ENCODE assay signal across 8 cellular contexts in the genomic region with DNA sequence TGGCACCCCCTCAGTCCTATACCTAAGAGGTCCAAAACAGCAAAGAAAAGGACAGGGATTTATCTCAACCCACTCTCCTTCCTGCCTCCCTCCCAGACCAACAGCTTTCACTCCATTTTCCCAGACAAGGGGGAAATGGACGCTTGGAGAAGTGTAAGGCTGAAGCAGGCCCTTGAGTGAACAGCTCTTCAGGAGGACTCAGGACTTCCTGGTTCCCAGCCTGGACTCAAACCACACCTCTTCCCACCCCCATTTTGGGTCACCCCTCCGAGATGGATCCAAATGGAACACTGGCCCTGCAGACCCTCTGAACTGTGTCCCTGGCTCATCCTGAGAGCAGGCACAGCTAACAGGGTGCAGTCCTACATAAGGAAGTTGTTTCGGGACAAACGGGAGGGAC. TPM values are rescaled to one million over a fixed set of nuclear protein-coding genes. Genes with fewer than 3 reads are reported as not detected.
DNase-seq lines count a peak whose midpoint lies in the region; ATAC-seq and TF ChIP-seq lines count a peak whose summit lies in the region.

No MANE protein-coding gene starts in this region.

- H3K27ac ChIP-seq in WERI-Rb-1 (peak overlapping the region; percentile 100), stomach (peak overlapping the region; percentile 32 to 98 (median 95))

- peaks cover 50% of the 10 kb centered on the region for H3K4me1 Mint-ChIP-seq in activated CD4-positive, alpha-beta T cell treated with anti-CD3 and anti-CD28 coated beads, Interleukin-2, amount 10 ng/mL, durations not matched to agents 24 days and 14 days

- DNase-seq in activated CD4-positive, alpha-beta T cell treated with anti-CD3 and anti-CD28 coated beads, Interleukin-2, amount 10 ng/mL, durations not matched to agents 24 days and 14 days = peak; percentile 70
- DNase-seq in activated CD4-positive, alpha-beta T cell treated with anti-CD3 and anti-CD28 coated beads for 1 hour = no peak
- no peak for DNase-seq in WERI-Rb-1
- DNase-seq in stomach = no peak
- DNase-seq in GM20000 (ENCODE audit: low spot score) = no peak
- no peak for DNase-seq in DMS114 treated with DMSO at 0.1 percent for 48 hours (lab: John Stamatoyannopoulos, UW; ENCODE audit: unreplicated experiment)

- H3K4me3 Mint-ChIP-seq in activated CD4-positive, alpha-beta T cell treated with anti-CD3 and anti-CD28 coated beads, Interleukin-2, amount 10 ng/mL, durations not matched to agents 24 days and 14 days = peak overlapping the region; percentile 98

- peak overlapping the region; percentile 8 for H3K9ac ChIP-seq in iPS-15b (ENCODE audit: low read depth, low read length)

- 0 to 5% (median 3%) methylated on average over 4 of the region's 4 CpGs for WGBS in stomach, 5 donors

- intact Hi-C loops in activated CD4-positive, alpha-beta T cell treated with anti-CD3 and anti-CD28 coated beads, Interleukin-2, amount 10 ng/mL, durations not matched to agents 24 days and 14 days (cut with micrococcal nuclease) = no loop called here
- intact Hi-C loops in stomach (cut with DNase I; ENCODE audit: low total_unique reads) = no loop called here

- peaks cover 40% of the 10 kb centered on the region for H3K36me3 Mint-ChIP-seq in activated CD4-positive, alpha-beta T cell treated with anti-CD3 and anti-CD28 coated beads, Interleukin-2, amount 10 ng/mL, durations not matched to agents 24 days and 14 days (ENCODE audit: low read depth)

- TF ChIP-seq POLR2A in stomach (IDR thresholded peaks at IDR 0.05) = no peak

- no peaks in the 10 kb centered on the region for H3K9me3 Mint-ChIP-seq in activated CD4-positive, alpha-beta T cell treated with anti-CD3 and anti-CD28 coated beads, Interleukin-2, amount 10 ng/mL, durations not matched to agents 24 days and 14 days

- H3K27me3 Mint-ChIP-seq in activated CD4-positive, alpha-beta T cell treated with anti-CD3 and anti-CD28 coated beads, Interleukin-2, amount 10 ng/mL, durations not matched to agents 24 days and 14 days = no peaks in the 10 kb centered on the region

- no peak for TF ChIP-seq EP300 in stomach (IDR thresholded peaks at IDR 0.05)

- H3K27me3 ChIP-seq in WERI-Rb-1 (ENCODE audit: insufficient read depth, low read depth, severe bottlenecking) (no peaks in the 10 kb centered on the region), iPS-15b (ENCODE audit: control insufficient read depth, insufficient read depth, low read length) (no peaks in the 10 kb centered on the region), stomach (no peaks in the 10 kb centered on the region)

- H3K4me1 ChIP-seq in iPS-15b (ENCODE audit: control insufficient read depth, insufficient read depth, low read length) (peaks cover 23% of the 10 kb centered on the region), stomach (peaks cover 48 to 66% (median 60%) of the 10 kb centered on the region in 4 donors)

- peaks cover 54% of the 10 kb centered on the region for H3K36me3 ChIP-seq in WERI-Rb-1
- H3K36me3 ChIP-seq in iPS-15b (ENCODE audit: control insufficient read depth, insufficient read depth, low read length) = peaks cover 17% of the 10 kb centered on the region
- peaks cover 23 to 24% (median 24%) of the 10 kb centered on the region in 4 donors for H3K36me3 ChIP-seq in stomach

- ATAC-seq in HG03097 (IDR thresholded peaks at IDR 0.05; ENCODE audit: low FRiP score, unreplicated experiment) = no peak

- TF ChIP-seq CTCF in WERI-Rb-1 (IDR thresholded peaks at IDR 0.05; ENCODE audit: low read depth, low read length) = no peak
- no peak for TF ChIP-seq CTCF in stomach (IDR thresholded peaks at IDR 0.05)
- TF ChIP-seq CTCF in GM20000 (IDR thresholded peaks at IDR 0.05; ENCODE audit: extremely low read depth, missing control alignments) = no peak

- H3K4me3 ChIP-seq in WERI-Rb-1 (ENCODE audit: low read depth, low read length) = peak overlapping the region; percentile 93
- H3K4me3 ChIP-seq in iPS-15b (ENCODE audit: low read depth, low read length) = peak overlapping the region; percentile 85
- peak overlapping the region; percentile 80 to 99 (median 97) for H3K4me3 ChIP-seq in stomach

- peak overlapping the region; percentile 67 for H3K27ac Mint-ChIP-seq in activated CD4-positive, alpha-beta T cell treated with anti-CD3 and anti-CD28 coated beads, Interleukin-2, amount 10 ng/mL, durations not matched to agents 24 days and 14 days

- no peaks in the 10 kb centered on the region for H3K9me3 ChIP-seq in WERI-Rb-1 (ENCODE audit: severe bottlenecking)
- no peaks in the 10 kb centered on the region for H3K9me3 ChIP-seq in iPS-15b (ENCODE audit: control insufficient read depth, insufficient read depth, low read length)
- no peaks in the 10 kb centered on the region for H3K9me3 ChIP-seq in stomach

RNA-seq across cellular contexts. Expression of a gene that starts 2.7 kb away (rescaled TPM):
- total RNA-seq in activated CD4-positive, alpha-beta T cell treated with anti-CD3 and anti-CD28 coated beads, Interleukin-2, amount 10 ng/mL, durations not matched to agents 24 days and 14 days = 101 TPM in 2 replicates
- 100 to 1,000 TPM in 3 of 5 donors, 10 to 100 TPM in 2; 65.4 to 220 (median 110) TPM for total RNA-seq in stomach
- 10 to 100 TPM in 1 of 3 donors, 1 to 10 TPM in 2; 3.2 to 17.2 (median 7.4) TPM for polyA plus RNA-seq in stomach

RNA-seq across cellular contexts. Expression of a gene that starts 11.9 kb away (rescaled TPM):
- total RNA-seq in activated CD4-positive, alpha-beta T cell treated with anti-CD3 and anti-CD28 coated beads, Interleukin-2, amount 10 ng/mL, durations not matched to agents 24 days and 14 days = 10.9 and 11.8 TPM in 2 replicates
- total RNA-seq in stomach = not detected
- polyA plus RNA-seq in stomach = 1 to 10 TPM in 1 of 3 donors, under 1 TPM in 1, not detected in 1; 0.75 to 1.0 TPM

RNA-seq across cellular contexts. Expression of a gene that starts 36.7 kb away (rescaled TPM):
- 0.07 and 0.09 TPM in 2 replicates for total RNA-seq in activated CD4-positive, alpha-beta T cell treated with anti-CD3 and anti-CD28 coated beads, Interleukin-2, amount 10 ng/mL, durations not matched to agents 24 days and 14 days
- total RNA-seq in stomach = 1 to 10 TPM in 1 of 5 donors, under 1 TPM in 2, not detected in 2; 0.29 to 1.1 (median 0.58) TPM
- polyA plus RNA-seq in stomach = under 1 TPM; 0.10 to 0.15 (median 0.12) TPM

RNA-seq across cellular contexts. Expression of a gene that starts 39.3 kb away (rescaled TPM):
- 75.3 and 89.8 TPM in 2 replicates for total RNA-seq in activated CD4-positive, alpha-beta T cell treated with anti-CD3 and anti-CD28 coated beads, Interleukin-2, amount 10 ng/mL, durations not matched to agents 24 days and 14 days
- 10 to 100 TPM in 4 of 5 donors, 1 to 10 TPM in 1; 5.8 to 68.7 (median 36.9) TPM for total RNA-seq in stomach
- 10 to 100 TPM; 42.6 to 61.7 (median 48.7) TPM for polyA plus RNA-seq in stomach

RNA-seq across cellular contexts. Expression of a gene that starts 52.8 kb away (rescaled TPM):
- total RNA-seq in activated CD4-positive, alpha-beta T cell treated with anti-CD3 and anti-CD28 coated beads, Interleukin-2, amount 10 ng/mL, durations not matched to agents 24 days and 14 days = 39.9 and 43.7 TPM in 2 replicates
- total RNA-seq in stomach = 10 to 100 TPM; 11.2 to 61.4 (median 54.9) TPM
- polyA plus RNA-seq in stomach = 10 to 100 TPM in 1 of 3 donors, 1 to 10 TPM in 2; 6.8 to 40.4 (median 7.8) TPM

Comparison
In these comparisons a context has a peak if more than half of its experiments do, and no peak if none do; other contexts are left out.
1. RNA of a gene that starts 11.9 kb away (total RNA-seq): 10.9 to 11.8 TPM in activated CD4-positive, alpha-beta T cell treated with anti-CD3 and anti-CD28 coated beads, Interleukin-2, amount 10 ng/mL, durations not matched to agents 24 days and 14 days; not detected in stomach; every median in the first group is over 10 times any median in the second.
2. Peak in every context shown above with its lines, with median percentiles within 50 percentile points of each other: H3K4me3 ChIP-seq.